In genomic region chr5:172770675-172771438, GRCh38 we compare ENCODE assay signal across 1 cellular context.
TF ChIP-seq lines count a peak whose summit lies in the region.

DUSP1 (minus strand) TSS chr5:172771195; CDS start chr5:172770952, 243 bp downstream.

TF ChIP-seq in HepG2, 621 proteins besides CTCF, POLR2A, EP300 and RAD21 (continued from another document and continues in another):
- TF ChIP-seq ARNT2 (CRISPR knock-in tag; IDR thresholded peaks at IDR 0.05; ENCODE audit: low read depth) (peak; percentile 86), ZSCAN20 (CRISPR knock-in tag; IDR thresholded peaks at IDR 0.05; ENCODE audit: borderline replicate concordance) (peak; percentile 89; the same call in 1 of the 2 replicates), CREM (IDR thresholded peaks at IDR 0.05) (peak; percentile 73), CREM (CRISPR knock-in tag; IDR thresholded peaks at IDR 0.05) (no peak), GLMP (CRISPR knock-in tag; IDR thresholded peaks at IDR 0.05; ENCODE audit: borderline replicate concordance) (no peak), CHCHD3 (CRISPR knock-in tag; IDR thresholded peaks at IDR 0.05) (0 out of 2 replicates have a peak, but pooled peaks have one; percentile 52), CBX2 (IDR thresholded peaks at IDR 0.05; ENCODE audit: low read depth, low read length) (no peak), CBX2 (CRISPR knock-in tag; IDR thresholded peaks at IDR 0.05; ENCODE audit: low read depth) (no peak), HMGXB4 (CRISPR knock-in tag; IDR thresholded peaks at IDR 0.05; ENCODE audit: borderline replicate concordance in 1 of 2, low read depth in 1 of 2) (peak; percentile 31 to 73; a peak in 3 of 4 replicates), NFE2L1 (CRISPR knock-in tag; IDR thresholded peaks at IDR 0.05; ENCODE audit: borderline replicate concordance) (peak; percentile 58; the same call in 1 of the 2 replicates), MBD4 (IDR thresholded peaks at IDR 0.05; ENCODE audit: borderline replicate concordance, low read length) (no peak), ELF3 (CRISPR knock-in tag; IDR thresholded peaks at IDR 0.05) (peak; percentile 73), XBP1 (CRISPR knock-in tag; IDR thresholded peaks at IDR 0.05) (no peak; the same call in 1 of the 2 replicates), FOXC1 (CRISPR knock-in tag; IDR thresholded peaks at IDR 0.05; ENCODE audit: borderline replicate concordance) (no peak; the same call in 1 of the 2 replicates), ZNF773 (CRISPR knock-in tag; IDR thresholded peaks at IDR 0.05; ENCODE audit: borderline replicate concordance) (peak; percentile 9), REST (IDR thresholded peaks at IDR 0.05; ENCODE audit: borderline replicate concordance in 1 of 2, low read depth in 1 of 2, low read length in 2 of 2) (peak in 1 of 2 experiments; percentile 76; a peak in 1 of 4 replicates), CREB1 (IDR thresholded peaks at IDR 0.05) (peak; percentile 99), CREB1 (CRISPR knock-in tag; IDR thresholded peaks at IDR 0.05) (no peak), CC2D1A (CRISPR knock-in tag; IDR thresholded peaks at IDR 0.05) (no peak), CCAR2 (optimal IDR thresholded peaks at IDR 0.05; ENCODE audit: low read depth, low read length) (no peak), ZNF558 (CRISPR knock-in tag; IDR thresholded peaks at IDR 0.05; ENCODE audit: borderline replicate concordance) (peak; percentile 45; the same call in 1 of the 2 replicates), ZBTB10 (CRISPR knock-in tag; IDR thresholded peaks at IDR 0.05; ENCODE audit: borderline replicate concordance) (peak; percentile 45; the same call in 1 of the 2 replicates), JUNB (CRISPR knock-in tag; IDR thresholded peaks at IDR 0.05; ENCODE audit: borderline replicate concordance) (no peak), SP4 (CRISPR knock-in tag; IDR thresholded peaks at IDR 0.05) (peak; percentile 9; the same call in 1 of the 2 replicates), EEA1 (CRISPR knock-in tag; IDR thresholded peaks at IDR 0.05; ENCODE audit: borderline replicate concordance) (peak; percentile 83), HNF1B (CRISPR knock-in tag; IDR thresholded peaks at IDR 0.05) (peak; percentile 78), KLF15 (CRISPR knock-in tag; IDR thresholded peaks at IDR 0.05; ENCODE audit: borderline replicate concordance) (no peak; the same call in 1 of the 2 replicates), KDM4B (CRISPR knock-in tag; IDR thresholded peaks at IDR 0.05) (no peak), KLF9 (CRISPR knock-in tag; IDR thresholded peaks at IDR 0.05; ENCODE audit: low read depth) (no peak), TBP (CRISPR knock-in tag; IDR thresholded peaks at IDR 0.05) (no peak), ZNF124 (CRISPR knock-in tag; IDR thresholded peaks at IDR 0.05) (peak; percentile 86), JUN (CRISPR knock-in tag; IDR thresholded peaks at IDR 0.05) (peak; percentile 84; the same call in 1 of the 2 replicates), ATF7 (IDR thresholded peaks at IDR 0.05) (peak; percentile 97), ATF7 (CRISPR knock-in tag; IDR thresholded peaks at IDR 0.05) (peak; percentile 96), ISX (CRISPR knock-in tag; conservative IDR thresholded peaks at IDR 0.05) (no peak; the same call in none of the 2 replicates), ESRRA (CRISPR knock-in tag; IDR thresholded peaks at IDR 0.05; ENCODE audit: low read depth) (peak; percentile 55; the same call in 1 of the 2 replicates), ZNF512 (CRISPR knock-in tag; IDR thresholded peaks at IDR 0.05) (no peak), NFIC (IDR thresholded peaks at IDR 0.05; ENCODE audit: low read length) (no peak), KAT7 (CRISPR knock-in tag; IDR thresholded peaks at IDR 0.05; ENCODE audit: borderline replicate concordance) (peak; percentile 76), ZNF460 (CRISPR knock-in tag; IDR thresholded peaks at IDR 0.05; ENCODE audit: borderline replicate concordance) (no peak), CSRNP1 (CRISPR knock-in tag; IDR thresholded peaks at IDR 0.05) (peak; percentile 94), HOXA9 (CRISPR knock-in tag; IDR thresholded peaks at IDR 0.05; ENCODE audit: borderline replicate concordance) (peak; percentile 77; the same call in 1 of the 2 replicates), SAP130 (CRISPR knock-in tag; IDR thresholded peaks at IDR 0.05; ENCODE audit: low read depth) (peak; percentile 91), CCDC6 (CRISPR knock-in tag; IDR thresholded peaks at IDR 0.05) (no peak; the same call in none of the 2 replicates), MAZ (IDR thresholded peaks at IDR 0.05; ENCODE audit: borderline replicate concordance, low read depth, low read length) (peak; percentile 54), MAZ (CRISPR knock-in tag; IDR thresholded peaks at IDR 0.05; ENCODE audit: low read depth) (peak; percentile 78), SMC3 (IDR thresholded peaks at IDR 0.05; ENCODE audit: low read length) (no peak; the same call in 1 of the 2 replicates), SMYD3 (CRISPR knock-in tag; IDR thresholded peaks at IDR 0.05) (peak; percentile 96), NR1H2 (CRISPR knock-in tag; IDR thresholded peaks at IDR 0.05; ENCODE audit: borderline replicate concordance, low read depth) (peak; percentile 41; the same call in 1 of the 2 replicates), DDIT3 (CRISPR knock-in tag; IDR thresholded peaks at IDR 0.05) (no peak), ZNF574 (CRISPR knock-in tag; IDR thresholded peaks at IDR 0.05) (peak; percentile 50; the same call in 1 of the 2 replicates)
